Comparison of ENCODE assay signal across 17 cellular contexts in genomic region chr4:89300060-89300459, GRCh38. TPM values are rescaled to one million over a fixed set of nuclear protein-coding genes. Genes with fewer than 3 reads are reported as not detected.
DNase-seq lines count a peak whose midpoint lies in the region; ATAC-seq and TF ChIP-seq lines count a peak whose summit lies in the region.
"Had no signal": no experiment of that assay in that cellular context is flagged by ENCODE, and none has a peak within 500 bp of the region (broad histone marks: within the 10 kb centered on the region; RNA-seq: fewer than 3 reads in every experiment).

No MANE protein-coding gene starts in this region.

- H3K36me3 Mint-ChIP-seq in activated T-cell treated with anti-CD3 and anti-CD28 coated beads, Interleukin-2, amount 50 U/mL, for 4 hours (ENCODE audit: insufficient read depth): peaks cover 5% of the 10 kb centered on the region
- peaks cover 0 to 11% of the 10 kb centered on the region in 2 donors for H3K36me3 Mint-ChIP-seq in activated naive CD4-positive, alpha-beta T cell treated with anti-CD3 and anti-CD28 coated beads, Interleukin-2, amount 50 U/mL, for 72 hours
- no peaks in the 10 kb centered on the region for H3K36me3 Mint-ChIP-seq in natural killer cell

- peak overlapping the region; percentile 85 to 88 for H3K27ac Mint-ChIP-seq in activated naive CD4-positive, alpha-beta T cell treated with anti-CD3 and anti-CD28 coated beads, Interleukin-2, amount 50 U/mL, for 72 hours
- peak overlapping the region in 1 of 2 donors; percentile 96 for H3K27ac Mint-ChIP-seq in natural killer cell

- DNase-seq in activated T-cell treated with anti-CD3 and anti-CD28 coated beads, Interleukin-2, amount 50 U/mL, for 4 hours: no peak
- DNase-seq in activated T-cell treated with anti-CD3 and anti-CD28 coated beads for 4 hours: no peak
- DNase-seq in G401 (ENCODE audit: low spot score): peak; percentile 37
- DNase-seq in activated naive CD4-positive, alpha-beta T cell treated with anti-CD3 and anti-CD28 coated beads, Interleukin-2, amount 50 U/mL, for 72 hours (ENCODE audit: low spot score in 2 of 2): no peak
- DNase-seq in natural killer cell: no peak
- DNase-seq in NCI-H748 (lab: John Stamatoyannopoulos, UW; ENCODE audit: unreplicated experiment): no peak
- DNase-seq in NCI-H1105 treated with DMSO at 0.1 percent for 48 hours (lab: John Stamatoyannopoulos, UW): no peak
- DNase-seq: COR-L47, H7, head of caudate nucleus, NCI-H2081 treated with DMSO at 0.1 percent for 48 hours, NCI-H526, occipital lobe, uterus had no signal

- no peak for ATAC-seq in activated T-cell treated with anti-CD3 and anti-CD28 coated beads, Interleukin-2, amount 50 U/mL, for 4 hours
- no peak for ATAC-seq in activated naive CD4-positive, alpha-beta T cell treated with anti-CD3 and anti-CD28 coated beads, Interleukin-2, amount 50 U/mL, for 72 hours
- ATAC-seq in natural killer cell: no peak
- ATAC-seq in GM21737 (IDR thresholded peaks at IDR 0.05; ENCODE audit: unreplicated experiment): no peak
- ATAC-seq: Panc1 had no signal

- intact Hi-C loops in natural killer cell (cut with micrococcal nuclease): loop anchor here (10.0 kb wide), 1 partner anchor 475 kb away; no protein-coding TSS in a partner anchor

- H3K4me1 Mint-ChIP-seq in activated T-cell treated with anti-CD3 and anti-CD28 coated beads, Interleukin-2, amount 50 U/mL, for 4 hours (ENCODE audit: low read depth): peaks cover 84% of the 10 kb centered on the region
- H3K4me1 Mint-ChIP-seq in natural killer cell: peaks cover 82 to 88% of the 10 kb centered on the region in 2 donors

- no peak for TF ChIP-seq CTCF in natural killer cell (IDR thresholded peaks at IDR 0.05)

- in situ Hi-C loops in G401 (cut with HindIII; ENCODE audit: low sequenced_read_pairs): no loop called here

- peak overlapping the region; percentile 62 for H3K4me3 Mint-ChIP-seq in activated T-cell treated with anti-CD3 and anti-CD28 coated beads, Interleukin-2, amount 50 U/mL, for 4 hours
- peak overlapping the region; percentile 53 for H3K4me3 Mint-ChIP-seq in natural killer cell

- no peaks in the 10 kb centered on the region for H3K27me3 Mint-ChIP-seq in activated T-cell treated with anti-CD3 and anti-CD28 coated beads, Interleukin-2, amount 50 U/mL, for 4 hours (ENCODE audit: low read depth)
- no peaks in the 10 kb centered on the region for H3K27me3 Mint-ChIP-seq in natural killer cell (ENCODE audit: low read depth in 2 of 2)
- H3K27me3 Mint-ChIP-seq: dendritic cell treated with granulocyte-macrophage colony-stimulating factor and Interleukin-4, amounts not matched to agents 40 ng/mL and 50 ng/mL, for 4 days had no signal

- no peaks in the 10 kb centered on the region for H3K9me3 Mint-ChIP-seq in activated T-cell treated with anti-CD3 and anti-CD28 coated beads, Interleukin-2, amount 50 U/mL, for 4 hours
- no peaks in the 10 kb centered on the region for H3K9me3 Mint-ChIP-seq in activated naive CD4-positive, alpha-beta T cell treated with anti-CD3 and anti-CD28 coated beads, Interleukin-2, amount 50 U/mL, for 72 hours
- H3K9me3 Mint-ChIP-seq in natural killer cell: no peaks in the 10 kb centered on the region
- H3K9me3 Mint-ChIP-seq: dendritic cell treated with granulocyte-macrophage colony-stimulating factor and Interleukin-4, amounts not matched to agents 40 ng/mL and 50 ng/mL, for 4 days had no signal

RNA-seq across cellular contexts. Expression of gene GPRIN3, which starts 7.5 kb away (rescaled TPM):
- total RNA-seq in activated T-cell treated with anti-CD3 and anti-CD28 coated beads, Interleukin-2, amount 50 U/mL, for 4 hours: 10 to 100 TPM in 2 of 3 donors, 1 to 10 TPM in 1; 7.4 to 13.2 (median 10.6) TPM
- 0.55 and 1.5 TPM in 2 replicates for total RNA-seq in G401 (2014; rRNA removed; shearing (Covaris generic))
- total RNA-seq in activated naive CD4-positive, alpha-beta T cell treated with anti-CD3 and anti-CD28 coated beads, Interleukin-2, amount 50 U/mL, for 72 hours: 10 to 100 TPM; 12.4 to 26.1 TPM
- total RNA-seq in natural killer cell: 10 to 100 TPM; 48.3 to 50.7 (median 48.5) TPM
